ENCODE assay signal across 27 cellular contexts in the genomic region with DNA sequence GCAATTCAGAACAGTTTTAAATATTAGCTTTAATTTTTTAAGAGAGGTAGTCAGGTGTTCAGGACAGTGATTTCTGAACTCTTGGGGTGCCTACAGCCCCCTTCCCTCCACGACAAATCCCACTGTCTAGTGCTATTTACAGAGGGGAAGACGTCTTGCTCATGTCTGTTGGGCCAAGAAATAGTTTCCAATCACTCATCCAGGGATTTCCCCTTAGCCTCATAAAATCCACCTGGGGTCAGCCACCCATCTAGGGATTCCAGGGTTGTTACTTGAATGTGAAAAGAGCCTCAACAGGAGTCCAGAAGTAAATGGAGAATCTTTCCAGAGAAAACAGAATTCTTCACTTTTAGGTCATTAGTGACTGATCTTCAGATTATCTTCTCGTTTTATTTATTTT. TPM values are rescaled to one million over a fixed set of nuclear protein-coding genes. Genes with fewer than 3 reads are reported as not detected.
DNase-seq lines count a peak whose midpoint lies in the region; ATAC-seq, FAIRE-seq and TF ChIP-seq lines count a peak whose summit lies in the region.
"Had no signal": no experiment of that assay in that cellular context is flagged by ENCODE, and none has a peak within 500 bp of the region (broad histone marks: within the 10 kb centered on the region; RNA-seq: fewer than 3 reads in every experiment).

No MANE protein-coding gene starts in this region.

- H4K8ac ChIP-seq in H1 (ENCODE audit: extremely low read depth, insufficient read depth, low read length) = no peak overlapping the region

- no peak overlapping the region for H3K14ac ChIP-seq in H1 (ENCODE audit: insufficient read length)

- no peak for DNase-seq in CD4-positive, alpha-beta T cell
- DNase-seq in H1 (ENCODE audit: low read depth in 1 of 2, low spot score in 2 of 2) (no peak), cerebellar cortex (ENCODE audit: low spot score) (no peak), SIG-M5 treated with dmso at 0.1 percent for 504 hours (lab: John Stamatoyannopoulos, UW; ENCODE audit: unreplicated experiment) (no peak)
- no peak for DNase-seq in naive thymus-derived CD8-positive, alpha-beta T cell
- DNase-seq: activated CD4-positive, alpha-beta memory T cell treated with anti-CD3 and anti-CD28 coated beads, Interleukin-2, amount 10 ng/mL, durations not matched to agents 7 days and 5 days; activated T-cell treated with anti-CD3 and anti-CD28 coated beads for 4 hours; amygdala; C1 segment of cervical spinal cord; esophagus squamous epithelium; hypothalamus; NCI-H1105 treated with DMSO at 0.1 percent for 48 hours; NCI-H2029 treated with DMSO at 0.1 percent for 48 hours; NCI-H2227 treated with DMSO at 0.1 percent for 48 hours; NCI-H774; stimulated activated CD4-positive, alpha-beta T cell treated with anti-CD3 and anti-CD28 coated beads, Interleukin-1b, Interleukin-23, amount 100 ng/mL, for 48 hours; WERI-Rb-1 had no signal

- no peak overlapping the region for H3K18ac ChIP-seq in H1 (ENCODE audit: extremely low read depth, low read length)

- no peak for TF ChIP-seq POLR2A in H1 (IDR thresholded peaks at IDR 0.05; ENCODE audit: control extremely low read depth in 1 of 2, low read depth in 2 of 2, low read length in 2 of 2)

- no peak overlapping the region for H2AFZ ChIP-seq in H1 (ENCODE audit: low read length)

- no peaks in the 10 kb centered on the region for H4K20me1 ChIP-seq in H1 (replicated peaks in 1 of 2; ENCODE audit: control insufficient read depth in 1 of 2, insufficient read depth in 2 of 2, low read length in 2 of 2)

- TF ChIP-seq CTCF in CD4-positive, alpha-beta T cell (IDR thresholded peaks at IDR 0.05) = no peak
- TF ChIP-seq CTCF in H1 (IDR thresholded peaks at IDR 0.05; ENCODE audit: control extremely low read depth in 1 of 3, insufficient read depth in 1 of 3, low read depth in 1 of 3, low read length in 3 of 3) = no peak

- no peak overlapping the region for H2AK5ac ChIP-seq in H1 (ENCODE audit: low read depth, low read length)

- H3K4me2 ChIP-seq in H1 (ENCODE audit: insufficient read depth in 1 of 2, low read depth in 2 of 2, low read length in 2 of 2) = peak overlapping the region; percentile 22 to 44; a peak in 2 of 4 replicates

- no peak overlapping the region for H3K4me3 Mint-ChIP-seq in CD4-positive, alpha-beta T cell
- H3K4me3 Mint-ChIP-seq in naive thymus-derived CD8-positive, alpha-beta T cell = peak overlapping the region in 2 of 10 donors; percentile 15 to 20
- H3K4me3 Mint-ChIP-seq: activated CD4-positive, alpha-beta memory T cell treated with anti-CD3 and anti-CD28 coated beads, Interleukin-2, amount 10 ng/mL, durations not matched to agents 7 days and 5 days had no signal

- CTCF ChIA-PET in CD4-positive, alpha-beta T cell (lab: Charles Lee) = interaction anchor here (1.0 to 2.8 kb wide), 4 partner anchors 12 to 157 kb away, joined by 3 to 9 read pairs (median 4); no protein-coding TSS in a partner anchor
- CTCF ChIA-PET in H1 (lab: Charles Lee; ENCODE audit: partially characterized antibody) = interaction anchor here (0.7 to 4.2 kb wide), 7 partner anchors 10 to 64 kb away, joined by 3 to 22 read pairs (median 5); no protein-coding TSS in a partner anchor

- no peak overlapping the region for H2BK20ac ChIP-seq in H1 (ENCODE audit: low read length)

- peak overlapping the region; percentile 74 for H3K27ac Mint-ChIP-seq in CD4-positive, alpha-beta T cell
- peak overlapping the region in 8 of 10 donors; percentile 3 to 88 (median 60) for H3K27ac Mint-ChIP-seq in naive thymus-derived CD8-positive, alpha-beta T cell
- H3K27ac Mint-ChIP-seq: activated CD4-positive, alpha-beta memory T cell treated with anti-CD3 and anti-CD28 coated beads, Interleukin-2, amount 10 ng/mL, durations not matched to agents 7 days and 5 days had no signal

- peaks cover 42% of the 10 kb centered on the region for H3K36me3 Mint-ChIP-seq in CD4-positive, alpha-beta T cell (ENCODE audit: low read depth)
- H3K36me3 Mint-ChIP-seq in naive thymus-derived CD8-positive, alpha-beta T cell = peaks cover 0 to 34% (median 3%) of the 10 kb centered on the region in 3 donors

- TF ChIP-seq EP300 in H1 (IDR thresholded peaks at IDR 0.05; ENCODE audit: borderline replicate concordance in 1 of 2, low read depth in 2 of 2, low read length in 2 of 2) = no peak

- no peak overlapping the region for H3K23ac ChIP-seq in H1 (ENCODE audit: insufficient read length)

- no peak overlapping the region for H4K5ac ChIP-seq in H1 (ENCODE audit: insufficient read length, low read depth, low read length)

- no peaks in the 10 kb centered on the region for H3K9me3 Mint-ChIP-seq in CD4-positive, alpha-beta T cell
- no peaks in the 10 kb centered on the region for H3K9me3 Mint-ChIP-seq in naive thymus-derived CD8-positive, alpha-beta T cell
- H3K9me3 Mint-ChIP-seq: activated CD4-positive, alpha-beta memory T cell treated with anti-CD3 and anti-CD28 coated beads, Interleukin-2, amount 10 ng/mL, durations not matched to agents 7 days and 5 days had no signal

- H3K4me1 ChIP-seq in HUES48 (ENCODE audit: control insufficient read depth, insufficient read depth, low read length) = peaks cover 31% of the 10 kb centered on the region
- H3K4me1 ChIP-seq in H1 (replicated peaks in 1 of 4; ENCODE audit: control insufficient read depth in 3 of 4, insufficient read depth in 4 of 4, low read length in 3 of 4) = peaks cover 4 to 22% (median 14%) of the 10 kb centered on the region in 4 experiments; a peak in 5 of 7 replicates

- intact Hi-C loops in CD4-positive, alpha-beta T cell (cut with DNase I, micrococcal nuclease) = no loop called here

- peaks cover 42% of the 10 kb centered on the region for H3K4me1 Mint-ChIP-seq in CD4-positive, alpha-beta T cell (ENCODE audit: low read depth)
- peaks cover 19 to 36% (median 26%) of the 10 kb centered on the region in 4 donors for H3K4me1 Mint-ChIP-seq in naive thymus-derived CD8-positive, alpha-beta T cell

- no peak overlapping the region for H3K27ac ChIP-seq in CD4-positive, alpha-beta T cell (ENCODE audit: low read depth, low read length)
- peak overlapping the region; percentile 64 for H3K27ac ChIP-seq in HUES48 (ENCODE audit: low read depth, low read length)
- no peak overlapping the region for H3K27ac ChIP-seq in H1 (ENCODE audit: low read depth, low read length)
- H3K27ac ChIP-seq: suprapubic skin, WERI-Rb-1 had no signal

- H2BK12ac ChIP-seq in H1 (ENCODE audit: low read depth, low read length) = no peak overlapping the region

- H3K9ac ChIP-seq in HUES48 (ENCODE audit: low read depth, low read length) (peak overlapping the region; percentile 40; the same call in 1 of the 2 replicates), H1 (replicated peaks in 1 of 4; ENCODE audit: extremely low read depth in 1 of 4, low read depth in 3 of 4, low read length in 3 of 4) (no peak overlapping the region)

- H4K91ac ChIP-seq in H1 (replicated peaks; ENCODE audit: insufficient read length, low read length) = no peak overlapping the region

- H3K27me3 ChIP-seq in CD4-positive, alpha-beta T cell (ENCODE audit: control insufficient read depth, insufficient read depth, low read length) = no peaks in the 10 kb centered on the region
- H3K27me3 ChIP-seq in HUES48 (ENCODE audit: control insufficient read depth, insufficient read depth, low read length) (no peaks in the 10 kb centered on the region), H1 (replicated peaks in 1 of 4; ENCODE audit: control insufficient read depth in 3 of 4, extremely low read depth in 1 of 4, insufficient read depth in 3 of 4, low read length in 3 of 4) (no peaks in the 10 kb centered on the region)
- H3K27me3 ChIP-seq: esophagus squamous epithelium, gastroesophageal sphincter, suprapubic skin had no signal

- no peak for TF ChIP-seq RAD21 in H1 (IDR thresholded peaks at IDR 0.05 in 1 of 2, conservative IDR thresholded peaks at IDR 0.05 in 1 of 2; ENCODE audit: low read depth in 2 of 2, low read length in 2 of 2)

- whole genome bisulfite sequencing in H1 (ENCODE audit: extremely low coverage in 1 of 2, insufficient coverage in 1 of 2, insufficient read length in 1 of 2, insufficient replicate concordance in 2 of 2, low coverage in 1 of 2, low lambda C conversion rate in 2 of 2, missing lambda C conversion rate in 1 of 2), 2 experiments = 59% methylated on average over 3 of the region's 3 CpGs; no CpG with 5 or more reads in 1 of the 2 experiments

- H3K27me3 Mint-ChIP-seq in CD4-positive, alpha-beta T cell = no peaks in the 10 kb centered on the region
- H3K27me3 Mint-ChIP-seq in naive thymus-derived CD8-positive, alpha-beta T cell = no peaks in the 10 kb centered on the region
- H3K27me3 Mint-ChIP-seq: activated CD4-positive, alpha-beta memory T cell treated with anti-CD3 and anti-CD28 coated beads, Interleukin-2, amount 10 ng/mL, durations not matched to agents 7 days and 5 days had no signal

- H2BK120ac ChIP-seq in H1 (replicated peaks; ENCODE audit: low read depth, low read length) = no peak overlapping the region

- H3K23me2 ChIP-seq in H1 (ENCODE audit: low read depth, low read length) = no peaks in the 10 kb centered on the region

- no peak overlapping the region for H3K56ac ChIP-seq in H1 (replicated peaks; ENCODE audit: insufficient read length, low read depth, low read length)

- H2BK15ac ChIP-seq in H1 (ENCODE audit: low read length) = no peak overlapping the region

- no peaks in the 10 kb centered on the region for H3K9me3 ChIP-seq in CD4-positive, alpha-beta T cell (ENCODE audit: control insufficient read depth, low read length)
- H3K9me3 ChIP-seq in HUES48 (ENCODE audit: control insufficient read depth, insufficient read depth, low read length) = no peaks in the 10 kb centered on the region
- no peaks in the 10 kb centered on the region for H3K9me3 ChIP-seq in H1 (ENCODE audit: insufficient read depth in 2 of 2, low read depth in 1 of 2, low read length in 1 of 2)
- H3K9me3 ChIP-seq: esophagus squamous epithelium, gastroesophageal sphincter, suprapubic skin had no signal

- H3K4ac ChIP-seq in H1 (replicated peaks; ENCODE audit: insufficient read length, low read depth, low read length) = no peak overlapping the region

- no peak for FAIRE-seq in H1 (lab: Jason Lieb, UNC)
- FAIRE-seq: bronchial epithelial cell, GM12891, urothelium cell line had no signal

- no peak overlapping the region for H2BK5ac ChIP-seq in H1 (ENCODE audit: low read depth, low read length)

- no peak for ATAC-seq in CD4-positive, alpha-beta T cell (ENCODE audit: poor library complexity)
- ATAC-seq in naive thymus-derived CD8-positive, alpha-beta T cell = no peak
- ATAC-seq in GM18909 (IDR thresholded peaks at IDR 0.05; ENCODE audit: poor library complexity, unreplicated experiment) = no peak
- ATAC-seq: gastroesophageal sphincter had no signal

- H3K36me3 ChIP-seq in HUES48 (ENCODE audit: control insufficient read depth, insufficient read depth, low read length) (peaks cover 12% of the 10 kb centered on the region), H1 (ENCODE audit: control insufficient read depth in 2 of 4, insufficient read depth in 4 of 4, low read length in 3 of 4) (peaks cover 0 to 8% (median 2%) of the 10 kb centered on the region in 4 experiments; a peak in 4 of 8 replicates)

- POLR2A ChIA-PET in CD4-positive, alpha-beta T cell (lab: Charles Lee) = interaction anchor here (3.2 to 3.6 kb wide), 3 partner anchors 36 to 73 kb away, joined by 20 to 33 read pairs (median 22); partner anchors contain the start of genes BICRAL and TBCC
- POLR2A ChIA-PET in H1 (lab: Charles Lee; ENCODE audit: partially characterized antibody) = interaction anchor here (0.8 to 1.8 kb wide), 3 partner anchors 33 to 73 kb away, joined by 3 to 5 read pairs (median 3); partner anchors contain the start of genes BICRAL and TBCC
- POLR2A ChIA-PET in naive thymus-derived CD8-positive, alpha-beta T cell (lab: Charles Lee) = interaction anchor here (0.7 to 3.3 kb wide), 7 partner anchors 10 to 78 kb away, joined by 3 to 20 read pairs (median 5); partner anchors contain the start of genes BICRAL and TBCC

- H3K79me2 ChIP-seq in H1 (ENCODE audit: control insufficient read depth in 1 of 2, insufficient read depth in 2 of 2, low read length in 2 of 2) = no peaks in the 10 kb centered on the region

- H3K79me1 ChIP-seq in H1 (ENCODE audit: low read depth, low read length) = 0 out of 2 replicates have a peak, but pooled peaks cover 2% of the 10 kb centered on the region

- peak overlapping the region; percentile 6; the same call in 1 of the 2 replicates for H3K4me3 ChIP-seq in HUES48 (ENCODE audit: low read depth, low read length)
- H3K4me3 ChIP-seq in H1 (ENCODE audit: extremely low read depth in 1 of 4, insufficient read depth in 2 of 4, low read depth in 3 of 4, low read length in 4 of 4) = no peak overlapping the region
- H3K4me3 ChIP-seq: coronary artery, esophagus squamous epithelium, gastroesophageal sphincter, lung, skin epidermis, suprapubic skin had no signal

RNA-seq across cellular contexts. Expression of gene BICRAL, which starts 37.0 kb away (rescaled TPM):
- total RNA-seq in CD4-positive, alpha-beta T cell = 10 to 100 TPM; 15.0 to 15.8 TPM
- total RNA-seq in H1 (2021; fragmentation: NEBNext Ultra II Directional; extraction: Animal tissue kit (Norgen Biotek cat#: 25700)) = 12.2 and 12.7 TPM in 2 replicates
- polyA plus RNA-seq in H1 (2011; rRNA removed) = 6.9 and 9.4 TPM in 2 replicates
- polyA plus RNA-seq in H1 (2011; cell fraction: cytosol; rRNA removed) = 7.6 TPM
- polyA plus RNA-seq in H1 (2011; cell fraction: nucleus; rRNA removed) = 6.5 TPM
- 4.7 to 6.8 TPM (median 5.4 TPM) in 4 replicates for polyA plus RNA-seq in H1 (2012, experiment 1 of 2)
- polyA plus RNA-seq in H1 (2012, experiment 2 of 2) = 0.54 TPM
- 5.9 TPM for polyA plus RNA-seq in H1 (2013, experiment 1 of 2)
- polyA plus RNA-seq in H1 (2013, experiment 2 of 2) = 5.5 TPM
- 34.5 and 34.8 TPM in 2 replicates for polyA minus RNA-seq in H1 (2011; rRNA and poly(A)+ RNA removed)
- polyA minus RNA-seq in H1 (2011; cell fraction: cytosol; rRNA and poly(A)+ RNA removed) = 11.2 TPM
- 14.8 TPM for polyA minus RNA-seq in H1 (2011; cell fraction: nucleus; rRNA and poly(A)+ RNA removed)
- total RNA-seq in naive thymus-derived CD8-positive, alpha-beta T cell = 10 to 100 TPM; 38.6 to 39.9 TPM
- polyA plus RNA-seq in naive thymus-derived CD8-positive, alpha-beta T cell = 1 to 10 TPM; 3.6 to 6.3 (median 4.2) TPM
